ENCODE assay signal across 20 cellular contexts in genomic region chr10:5617521-5617920, GRCh38.
"Had no signal": no experiment of that assay in that cellular context is flagged by ENCODE, and none has a peak within 500 bp of the region (broad histone marks: within the 10 kb centered on the region; RNA-seq: fewer than 3 reads in every experiment).

No MANE protein-coding gene starts in this region.

- H3K9me3 ChIP-seq: ovary, prostate gland, tibial nerve, uterus had no signal

- H3K27me3 ChIP-seq: neural progenitor cell, ovary, tibial nerve, uterus had no signal

- H3K27ac ChIP-seq: neural progenitor cell, prostate gland had no signal

- FAIRE-seq: astrocyte had no signal

- H3K9ac ChIP-seq: neural progenitor cell had no signal

- H3K4me1 Mint-ChIP-seq: memory B cell had no signal

- H3K27ac Mint-ChIP-seq: activated naive CD4-positive, alpha-beta T cell treated with anti-CD3 and anti-CD28 coated beads, Interleukin-2, amount 50 U/mL, for 72 hours; endodermal cell; memory B cell had no signal

- H3K4me1 ChIP-seq: prostate gland had no signal

- H2AFZ ChIP-seq: neural progenitor cell had no signal

- DNase-seq: activated T-cell treated with anti-CD3 and anti-CD28 coated beads, Interleukin-2, amount 50 U/mL, for 1 hour; cerebellar nuclear complex; cortex of kidney; endodermal cell; foreskin melanocyte; glutamatergic neuron; hippocampal formation; left cardiac atrium; ovary; stimulated activated CD4-positive, alpha-beta T cell treated with anti-CD3 and anti-CD28 coated beads, Interleukin-2, amount 100 ng/mL, for 48 hours; stimulated activated naive CD4-positive, alpha-beta T cell treated with Interleukin-2 at 50 U/mL for 16 hours; T-helper 9 cell; uterus had no signal

- H3K4me3 ChIP-seq: neural progenitor cell, ovary, prostate gland, tibial nerve, uterus had no signal

- H3K36me3 ChIP-seq: neural progenitor cell, ovary, prostate gland, tibial nerve, uterus had no signal

- H3K4me3 Mint-ChIP-seq: endodermal cell, memory B cell, WTC11 had no signal

- H3K4me2 ChIP-seq: neural progenitor cell had no signal

- H3K9me3 Mint-ChIP-seq: activated naive CD4-positive, alpha-beta T cell treated with anti-CD3 and anti-CD28 coated beads, Interleukin-2, amount 50 U/mL, for 72 hours; endodermal cell; memory B cell; neural progenitor cell; WTC11 had no signal

- ATAC-seq: activated naive CD4-positive, alpha-beta T cell treated with anti-CD3 and anti-CD28 coated beads, Interleukin-2, amount 50 U/mL, for 72 hours; WTC11 had no signal

- H3K36me3 Mint-ChIP-seq: activated naive CD4-positive, alpha-beta T cell treated with anti-CD3 and anti-CD28 coated beads, Interleukin-2, amount 50 U/mL, for 72 hours; memory B cell; neural progenitor cell; WTC11 had no signal
